18 cellular contexts compared by ENCODE assay signal in genomic region chr2:241006412-241006811, GRCh38. TPM values are rescaled to one million over a fixed set of nuclear protein-coding genes. Genes with fewer than 3 reads are reported as not detected.
A peak's percentile ranks its signal among the peaks of the same experiment; 100 is the strongest.
DNase-seq lines count a peak whose midpoint lies in the region; ATAC-seq lines count a peak whose summit lies in the region.
"Had no signal": no experiment of that assay in that cellular context is flagged by ENCODE, and none has a peak within 500 bp of the region (broad histone marks: within the 10 kb centered on the region; RNA-seq: fewer than 3 reads in every experiment).

No MANE protein-coding gene starts in this region.

- no peak overlapping the region for H3K9ac ChIP-seq in SK-N-MC (ENCODE audit: insufficient read length)
- H3K9ac ChIP-seq: BLaER1 treated with 17β-estradiol and CSF1 and Interleukin-3, amounts not matched to agents 10 nM and 100 nM had no signal

- H3K36me3 ChIP-seq in SK-N-MC (ENCODE audit: insufficient read depth, low read length), result no peaks in the 10 kb centered on the region

- peaks cover 8% of the 10 kb centered on the region for H3K36me3 Mint-ChIP-seq in activated CD4-positive, alpha-beta T cell treated with anti-CD3 and anti-CD28 coated beads for 36 hours (ENCODE audit: low read depth)
- H3K36me3 Mint-ChIP-seq in activated naive CD8-positive, alpha-beta T cell, result peaks cover 14% of the 10 kb centered on the region
- H3K36me3 Mint-ChIP-seq in activated naive CD8-positive, alpha-beta T cell treated with anti-CD3 and anti-CD28 coated beads for 36 hours, result peaks cover 22% of the 10 kb centered on the region
- peaks cover 10 to 15% (median 13%) of the 10 kb centered on the region in 3 donors for H3K36me3 Mint-ChIP-seq in naive thymus-derived CD8-positive, alpha-beta T cell
- H3K36me3 Mint-ChIP-seq: CD4-positive, CD25-positive, alpha-beta regulatory T cell had no signal

- H3K27ac ChIP-seq in SK-N-MC, result peak overlapping the region; percentile 50; the same call in 1 of the 2 replicates
- H3K27ac ChIP-seq: BLaER1 treated with 17β-estradiol and CSF1 and Interleukin-3, amounts not matched to agents 10 nM and 100 nM; HL-60 had no signal

- ATAC-seq in activated CD4-positive, alpha-beta T cell treated with anti-CD3 and anti-CD28 coated beads for 36 hours, result peak; percentile 45
- no peak for ATAC-seq in naive thymus-derived CD8-positive, alpha-beta T cell

- intact Hi-C loops in activated CD4-positive, alpha-beta T cell treated with anti-CD3 and anti-CD28 coated beads for 36 hours (cut with DNase I, micrococcal nuclease), result no loop called here

- peaks cover 25% of the 10 kb centered on the region for H3K4me1 Mint-ChIP-seq in activated CD4-positive, alpha-beta T cell treated with anti-CD3 and anti-CD28 coated beads for 36 hours
- peaks cover 57% of the 10 kb centered on the region for H3K4me1 Mint-ChIP-seq in activated naive CD8-positive, alpha-beta T cell (ENCODE audit: low read depth)
- H3K4me1 Mint-ChIP-seq in activated naive CD8-positive, alpha-beta T cell treated with anti-CD3 and anti-CD28 coated beads for 36 hours, result peaks cover 33% of the 10 kb centered on the region
- H3K4me1 Mint-ChIP-seq in naive thymus-derived CD8-positive, alpha-beta T cell, result peaks cover 30 to 69% (median 47%) of the 10 kb centered on the region in 4 donors

- POLR2A ChIA-PET in activated CD4-positive, alpha-beta T cell treated with anti-CD3 and anti-CD28 coated beads for 36 hours (lab: Charles Lee), result no interaction called here
- POLR2A ChIA-PET in naive thymus-derived CD8-positive, alpha-beta T cell (lab: Charles Lee), result no interaction called here

- no peak overlapping the region for H3K27ac Mint-ChIP-seq in activated CD4-positive, alpha-beta T cell treated with anti-CD3 and anti-CD28 coated beads for 36 hours
- H3K27ac Mint-ChIP-seq in activated naive CD8-positive, alpha-beta T cell, result peak overlapping the region; percentile 8
- no peak overlapping the region for H3K27ac Mint-ChIP-seq in activated naive CD8-positive, alpha-beta T cell treated with anti-CD3 and anti-CD28 coated beads for 36 hours
- H3K27ac Mint-ChIP-seq in naive thymus-derived CD8-positive, alpha-beta T cell, result peak overlapping the region; percentile 9 to 88 (median 72)
- H3K27ac Mint-ChIP-seq: CD4-positive, CD25-positive, alpha-beta regulatory T cell; H9 had no signal

- peaks cover 16% of the 10 kb centered on the region; the same call in 1 of the 2 replicates for H3K9me3 ChIP-seq in SK-N-MC (ENCODE audit: low read depth, low read length)

- DNase-seq in activated CD4-positive, alpha-beta T cell treated with anti-CD3 and anti-CD28 coated beads for 36 hours, result no peak
- no peak for DNase-seq in activated CD4-positive, alpha-beta T cell treated with anti-CD3 and anti-CD28 coated beads, Interleukin-2, amount 50 U/mL, for 4 hours
- DNase-seq in activated naive CD8-positive, alpha-beta T cell treated with anti-CD3 and anti-CD28 coated beads for 36 hours, result no peak
- no peak for DNase-seq in SK-N-MC (ENCODE audit: low read depth, low spot score)
- DNase-seq in naive thymus-derived CD8-positive, alpha-beta T cell, result no peak
- DNase-seq in NCI-H446 treated with DMSO at 0.1 percent for 48 hours (lab: John Stamatoyannopoulos, UW), result no peak
- DNase-seq in COLO668 (lab: John Stamatoyannopoulos, UW; ENCODE audit: unreplicated experiment), result no peak
- DNase-seq: ACHN; CD4-positive, CD25-positive, alpha-beta regulatory T cell; COR-L47; DMS153; DMS79 treated with DMSO at 0.1 percent for 48 hours; EL; GOT3; H9 had no signal

- H3K4me3 Mint-ChIP-seq in activated CD4-positive, alpha-beta T cell treated with anti-CD3 and anti-CD28 coated beads for 36 hours, result no peak overlapping the region
- H3K4me3 Mint-ChIP-seq in activated naive CD8-positive, alpha-beta T cell, result peak overlapping the region; percentile 5
- H3K4me3 Mint-ChIP-seq in activated naive CD8-positive, alpha-beta T cell treated with anti-CD3 and anti-CD28 coated beads for 36 hours, result no peak overlapping the region
- H3K4me3 Mint-ChIP-seq in naive thymus-derived CD8-positive, alpha-beta T cell, result peak overlapping the region in 3 of 10 donors; percentile 6 to 47 (median 35)
- H3K4me3 Mint-ChIP-seq: H9 had no signal

- peaks cover 22% of the 10 kb centered on the region for H3K9me3 Mint-ChIP-seq in activated CD4-positive, alpha-beta T cell treated with anti-CD3 and anti-CD28 coated beads for 36 hours (ENCODE audit: low read depth)
- H3K9me3 Mint-ChIP-seq in activated naive CD8-positive, alpha-beta T cell (ENCODE audit: low read depth), result peaks cover 5% of the 10 kb centered on the region
- peaks cover 18% of the 10 kb centered on the region for H3K9me3 Mint-ChIP-seq in activated naive CD8-positive, alpha-beta T cell treated with anti-CD3 and anti-CD28 coated beads for 36 hours
- H3K9me3 Mint-ChIP-seq in naive thymus-derived CD8-positive, alpha-beta T cell, result peaks cover 5 to 31% (median 15%) of the 10 kb centered on the region in 9 donors

- CTCF ChIA-PET in activated CD4-positive, alpha-beta T cell treated with anti-CD3 and anti-CD28 coated beads for 36 hours (lab: Charles Lee), result no interaction called here

- no peak overlapping the region for H3K4me3 ChIP-seq in SK-N-MC
- H3K4me3 ChIP-seq: BLaER1 treated with 17β-estradiol and CSF1 and Interleukin-3, amounts not matched to agents 10 nM and 100 nM had no signal

- H3K27me3 Mint-ChIP-seq in activated CD4-positive, alpha-beta T cell treated with anti-CD3 and anti-CD28 coated beads for 36 hours, result no peaks in the 10 kb centered on the region
- H3K27me3 Mint-ChIP-seq in activated naive CD8-positive, alpha-beta T cell, result no peaks in the 10 kb centered on the region
- H3K27me3 Mint-ChIP-seq in activated naive CD8-positive, alpha-beta T cell treated with anti-CD3 and anti-CD28 coated beads for 36 hours, result no peaks in the 10 kb centered on the region
- no peaks in the 10 kb centered on the region for H3K27me3 Mint-ChIP-seq in naive thymus-derived CD8-positive, alpha-beta T cell

RNA-seq across cellular contexts. Expression of gene SNED1, which starts 8.0 kb away (rescaled TPM):
- under 1 TPM; 0.69 to 0.78 TPM for total RNA-seq in activated CD4-positive, alpha-beta T cell treated with anti-CD3 and anti-CD28 coated beads for 36 hours
- 1 to 10 TPM in 1 of 2 experiments, under 1 TPM in 1; 0.91 to 1.0 TPM for total RNA-seq in activated naive CD8-positive, alpha-beta T cell treated with anti-CD3 and anti-CD28 coated beads for 36 hours
- total RNA-seq in naive thymus-derived CD8-positive, alpha-beta T cell, result 10 to 100 TPM; 91.8 to 99.9 TPM
- polyA plus RNA-seq in naive thymus-derived CD8-positive, alpha-beta T cell, result 1 to 10 TPM in 2 of 3 donors, under 1 TPM in 1; 0.60 to 3.0 (median 1.4) TPM

Comparison
In these comparisons a context has a peak if more than half of its experiments do, and no peak if none do; other contexts are left out.
1. H3K27ac Mint-ChIP-seq: peak in activated naive CD8-positive, alpha-beta T cell (single experiment) and naive thymus-derived CD8-positive, alpha-beta T cell (10 of 10); none in activated CD4-positive, alpha-beta T cell treated with anti-CD3 and anti-CD28 coated beads for 36 hours (single experiment) and activated naive CD8-positive, alpha-beta T cell treated with anti-CD3 and anti-CD28 coated beads for 36 hours (single experiment).
2. RNA of gene SNED1, which starts 8.0 kb away (total RNA-seq): 91.8 to 99.9 TPM in naive thymus-derived CD8-positive, alpha-beta T cell; 0.91 to 1.0 TPM in activated naive CD8-positive, alpha-beta T cell treated with anti-CD3 and anti-CD28 coated beads for 36 hours and 0.69 to 0.78 TPM in activated CD4-positive, alpha-beta T cell treated with anti-CD3 and anti-CD28 coated beads for 36 hours; every median in the first group is over 10 times any median in the second.